Comparison of ENCODE assay signal across 9 cellular contexts in the genomic region with DNA sequence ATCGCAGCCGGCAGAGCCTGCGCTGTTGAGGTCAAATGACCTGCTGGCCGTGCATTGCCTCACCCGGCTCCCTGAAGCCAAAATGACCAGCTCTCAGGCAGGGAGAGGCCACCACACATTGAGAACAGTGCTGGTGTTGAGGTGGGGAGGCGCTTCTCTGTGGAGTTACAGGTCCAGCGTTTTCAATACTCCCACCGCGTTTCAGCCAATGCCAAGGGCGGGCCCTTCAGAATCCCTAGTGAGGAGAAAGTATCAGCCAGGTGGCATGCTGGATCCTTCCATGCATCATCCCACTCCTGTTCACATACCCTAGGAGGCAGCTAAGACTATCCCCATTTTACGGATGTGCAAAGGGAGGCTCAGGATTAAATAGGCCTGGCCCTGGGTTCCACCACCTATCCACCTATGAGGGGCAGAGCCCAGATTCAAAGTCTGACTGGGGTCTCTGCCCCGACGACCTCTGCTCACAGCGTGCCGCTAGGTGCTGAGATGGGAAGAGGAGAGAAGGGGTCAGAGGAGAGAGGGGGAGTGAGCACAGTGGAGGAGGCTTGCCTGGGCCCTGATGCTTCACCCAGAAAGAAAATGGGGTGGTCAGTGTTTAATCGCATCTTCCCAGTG.
DNase-seq lines count a peak whose midpoint lies in the region; ATAC-seq, FAIRE-seq and TF ChIP-seq lines count a peak whose summit lies in the region.
"Had no signal": no experiment of that assay in that cellular context is flagged by ENCODE, and none has a peak within 500 bp of the region (broad histone marks: within the 10 kb centered on the region; RNA-seq: fewer than 3 reads in every experiment).

No MANE protein-coding gene starts in this region.

- H4K20me1 ChIP-seq in OCI-LY7 (ENCODE audit: insufficient read depth, low read length) = no peaks in the 10 kb centered on the region

- peaks cover 35% of the 10 kb centered on the region for H3K4me1 Mint-ChIP-seq in endothelial cell (ENCODE audit: unreplicated experiment)
- H3K4me1 Mint-ChIP-seq: WTC11 had no signal

- peaks cover 100% of the 10 kb centered on the region for H3K4me1 ChIP-seq in OCI-LY7 (ENCODE audit: insufficient read depth, low read length, poor library complexity, severe bottlenecking)
- peaks cover 33 to 44% of the 10 kb centered on the region in 2 donors for H3K4me1 ChIP-seq in duodenal mucosa (ENCODE audit: control insufficient read depth in 1 of 2, insufficient read depth in 2 of 2, low read length in 2 of 2)
- H3K4me1 ChIP-seq in sigmoid colon = peaks cover 0 to 15% (median 4%) of the 10 kb centered on the region in 4 donors

- no peak for TF ChIP-seq CTCF in OCI-LY7 (conservative IDR thresholded peaks at IDR 0.05; ENCODE audit: low read length)
- TF ChIP-seq CTCF in sigmoid colon (IDR thresholded peaks at IDR 0.05) = no peak
- TF ChIP-seq CTCF in endothelial cell (IDR thresholded peaks at IDR 0.05; ENCODE audit: unreplicated experiment) = no peak

- H3K27ac ChIP-seq in OCI-LY7 (ENCODE audit: low read depth, low read length, poor library complexity, severe bottlenecking) (peak overlapping the region; percentile 98), duodenal mucosa (ENCODE audit: low read depth, low read length) (peak overlapping the region; percentile 50), sigmoid colon (peak overlapping the region in 3 of 4 donors; percentile 2 to 53 (median 26))

- H3K9me2 ChIP-seq in OCI-LY7 (ENCODE audit: insufficient read depth, low read length) = no peaks in the 10 kb centered on the region

- no peaks in the 10 kb centered on the region for H3K9me3 Mint-ChIP-seq in endothelial cell (ENCODE audit: unreplicated experiment)
- H3K9me3 Mint-ChIP-seq: WTC11 had no signal

- POLR2A ChIA-PET in OCI-LY7 (lab: Charles Lee) = interaction anchor here (0.7 to 4.1 kb wide), 21 partner anchors 9 to 1483 kb away, joined by 3 to 28 read pairs (median 4); a partner anchor contains a TSS

- intact Hi-C loops in OCI-LY7 (cut with micrococcal nuclease; ENCODE audit: unreplicated experiment) (loop anchor here (2.0 to 5.0 kb wide), 4 partner anchors 29 to 1117 kb away; no protein-coding TSS in a partner anchor), sigmoid colon (cut with DNase I) (no loop called here)

- FAIRE-seq in GM12891 (lab: Jason Lieb, UNC) = no peak

- H3K79me2 ChIP-seq in OCI-LY7 (ENCODE audit: insufficient read depth, low read depth, low read length) = peaks cover 3% of the 10 kb centered on the region; the same call in 1 of the 2 replicates

- H3K27ac Mint-ChIP-seq in endothelial cell (ENCODE audit: unreplicated experiment) = no peak overlapping the region
- H3K27ac Mint-ChIP-seq: WTC11 had no signal

- DNase-seq in GM12891 (ENCODE audit: insufficient read length, low spot score) (no peak), OCI-LY7 (ENCODE audit: low spot score) (no peak), sigmoid colon (no peak), NCI-H2171 (lab: John Stamatoyannopoulos, UW) (no peak), endothelial cell (ENCODE audit: low spot score) (no peak), NCI-H146 treated with DMSO at 0.1 percent for 48 hours (lab: John Stamatoyannopoulos, UW; ENCODE audit: unreplicated experiment) (no peak)

- peak overlapping the region; percentile 85 for H3K4me2 ChIP-seq in OCI-LY7 (ENCODE audit: low read length)

- no peak for TF ChIP-seq EP300 in sigmoid colon (IDR thresholded peaks at IDR 0.05)

- H2AFZ ChIP-seq in OCI-LY7 (ENCODE audit: low read length) = no peak overlapping the region

- peaks cover 7% of the 10 kb centered on the region for H3K36me3 Mint-ChIP-seq in endothelial cell (ENCODE audit: low read depth, unreplicated experiment)
- H3K36me3 Mint-ChIP-seq: WTC11 had no signal

- BruUV-seq in OCI-LY7 (replicated peaks; lab: Mats Ljungman, UMichigan) = no TSS peak

- TF ChIP-seq POLR2A in GM12891 (IDR thresholded peaks at IDR 0.05; ENCODE audit: low read depth, low read length) (peak; percentile 35; the same call in 1 of the 2 replicates), sigmoid colon (IDR thresholded peaks at IDR 0.05) (no peak)

- peak overlapping the region; percentile 13 to 35 for H3K9ac ChIP-seq in duodenal mucosa (ENCODE audit: low read depth in 1 of 2, low read length in 2 of 2)

- no peak overlapping the region for H3K4me3 Mint-ChIP-seq in endothelial cell (ENCODE audit: unreplicated experiment)
- H3K4me3 Mint-ChIP-seq: WTC11 had no signal

- WGBS in sigmoid colon, 2 donors = 85% methylated on average over 16 of the region's 16 CpGs

- peaks cover 29% of the 10 kb centered on the region for H3K36me3 ChIP-seq in OCI-LY7 (ENCODE audit: insufficient read depth, low read length)
- no peaks in the 10 kb centered on the region for H3K36me3 ChIP-seq in duodenal mucosa (ENCODE audit: control insufficient read depth in 1 of 2, insufficient read depth in 2 of 2, low read length in 2 of 2)
- no peaks in the 10 kb centered on the region for H3K36me3 ChIP-seq in sigmoid colon

- no peak for ATAC-seq in GM19328 (IDR thresholded peaks at IDR 0.05; ENCODE audit: unreplicated experiment)

- H3K27me3 ChIP-seq in duodenal mucosa (ENCODE audit: control insufficient read depth in 1 of 2, insufficient read depth in 2 of 2, low read length in 2 of 2) (no peaks in the 10 kb centered on the region), sigmoid colon (no peaks in the 10 kb centered on the region)

- peak overlapping the region; percentile 40 for H3K4me3 ChIP-seq in OCI-LY7 (ENCODE audit: low read depth, low read length, poor library complexity, severe bottlenecking)
- H3K4me3 ChIP-seq in duodenal mucosa (ENCODE audit: low read depth in 1 of 2, low read length in 2 of 2) = peak overlapping the region; percentile 1 to 28
- no peak overlapping the region for H3K4me3 ChIP-seq in sigmoid colon

- CTCF ChIA-PET in OCI-LY7 (lab: Charles Lee; ENCODE audit: unreplicated experiment) = interaction anchor here (0.6 to 2.1 kb wide), 11 partner anchors 9 to 87 kb away, joined by 3 to 16 read pairs (median 4); no protein-coding TSS in a partner anchor

- H3K27me3 Mint-ChIP-seq in endothelial cell (ENCODE audit: unreplicated experiment) = peaks cover 14% of the 10 kb centered on the region

- no peaks in the 10 kb centered on the region for H3K9me3 ChIP-seq in OCI-LY7 (ENCODE audit: low read length)
- H3K9me3 ChIP-seq in duodenal mucosa (ENCODE audit: control insufficient read depth in 1 of 2, low read length in 2 of 2) = no peaks in the 10 kb centered on the region
- no peaks in the 10 kb centered on the region for H3K9me3 ChIP-seq in sigmoid colon

TF ChIP-seq in GM12891, 5 proteins besides CTCF, POLR2A, EP300 and RAD21:
- no peak for TF ChIP-seq PAX5 (IDR thresholded peaks at IDR 0.05; ENCODE audit: insufficient read depth, low read length, severe bottlenecking)
- TF ChIP-seq TAF1 (IDR thresholded peaks at IDR 0.05; ENCODE audit: low read depth, low read length) = no peak
- TF ChIP-seq SPI1 (IDR thresholded peaks at IDR 0.05; ENCODE audit: low read depth, low read length) = no peak
- TF ChIP-seq POLR2AphosphoS5 (IDR thresholded peaks at IDR 0.05; ENCODE audit: low read depth, low read length) = no peak
- TF ChIP-seq POU2F2 (IDR thresholded peaks at IDR 0.05; ENCODE audit: low read depth, low read length) = no peak

Comparison
In these comparisons a context has a peak if more than half of its experiments do, and no peak if none do; other contexts are left out.
1. H3K27ac ChIP-seq: peak in every context shown above with its lines; median percentile 98 in OCI-LY7; 50 in duodenal mucosa; 26 in sigmoid colon.
2. H3K4me3 ChIP-seq: peak in OCI-LY7 (single experiment) and duodenal mucosa (2 of 2); none in sigmoid colon (0 of 4).